ENCODE assay signal across 20 cellular contexts in the genomic region with DNA sequence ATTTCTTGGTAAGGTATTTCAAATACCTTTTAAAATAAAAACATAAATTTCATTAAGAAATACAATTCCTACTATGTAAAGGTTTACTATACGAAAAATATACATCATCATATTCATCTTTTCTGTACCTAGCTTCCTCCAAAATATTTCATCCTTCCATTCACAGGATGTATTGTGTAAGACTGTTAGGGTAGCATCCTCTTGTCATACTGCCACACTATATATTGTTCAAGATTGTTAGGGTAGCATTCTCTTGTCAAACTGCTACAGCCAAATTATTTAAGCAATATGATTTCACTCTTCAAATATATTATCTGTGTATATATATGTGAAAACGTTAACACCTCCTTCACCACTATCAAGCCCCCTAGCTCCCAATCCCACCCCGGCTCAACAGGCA. TPM values are rescaled to one million over a fixed set of nuclear protein-coding genes. Genes with fewer than 3 reads are reported as not detected.
A peak's percentile ranks its signal among the peaks of the same experiment; 100 is the strongest.
DNase-seq lines count a peak whose midpoint lies in the region; ATAC-seq and TF ChIP-seq lines count a peak whose summit lies in the region.
"Had no signal": no experiment of that assay in that cellular context is flagged by ENCODE, and none has a peak within 500 bp of the region (broad histone marks: within the 10 kb centered on the region; RNA-seq: fewer than 3 reads in every experiment).

No MANE protein-coding gene starts in this region.

- H3F3A ChIP-seq in smooth muscle cell (ENCODE audit: low read depth) = peaks cover 47% of the 10 kb centered on the region

- peaks cover 28% of the 10 kb centered on the region for H4K20me1 ChIP-seq in smooth muscle cell (ENCODE audit: low read depth)

- H3K4me2 ChIP-seq in smooth muscle cell = no peak overlapping the region

- no peaks in the 10 kb centered on the region for H3K27me3 Mint-ChIP-seq in activated naive CD4-positive, alpha-beta T cell treated with anti-CD3 and anti-CD28 coated beads, Interleukin-2, amount 50 U/mL, for 24 hours
- H3K27me3 Mint-ChIP-seq: central memory CD8-positive, alpha-beta T cell; stimulated activated naive CD8-positive, alpha-beta T cell treated with anti-CD3 and anti-CD28 coated beads, Interleukin-15, amount 100 ng/mL, for 72 hours; T-cell; type B pancreatic cell had no signal

- TF ChIP-seq CTCF in LNCaP clone FGC (IDR thresholded peaks at IDR 0.05; ENCODE audit: control insufficient read depth, extremely low read depth, insufficient read depth) (no peak), smooth muscle cell (IDR thresholded peaks at IDR 0.05; ENCODE audit: borderline replicate concordance, insufficient read depth, poor library complexity, severe bottlenecking) (no peak)

- peak overlapping the region; percentile 87 for H3K27ac Mint-ChIP-seq in activated naive CD4-positive, alpha-beta T cell treated with anti-CD3 and anti-CD28 coated beads, Interleukin-2, amount 50 U/mL, for 24 hours

- H3K27me3 ChIP-seq in adipocyte (replicated peaks; ENCODE audit: control insufficient read depth, insufficient read depth, low read length) (no peaks in the 10 kb centered on the region), smooth muscle cell (ENCODE audit: low read depth) (no peaks in the 10 kb centered on the region)
- H3K27me3 ChIP-seq: right atrium auricular region had no signal

- H3K27ac ChIP-seq in smooth muscle cell (ENCODE audit: low read depth) = peak overlapping the region; percentile 86
- H3K27ac ChIP-seq: right atrium auricular region had no signal

- H3K36me3 ChIP-seq in adipocyte (ENCODE audit: control insufficient read depth, insufficient read depth, low read length, severe bottlenecking) (peaks cover 36% of the 10 kb centered on the region), smooth muscle cell (ENCODE audit: low read depth) (peaks cover 15% of the 10 kb centered on the region)

- no peak overlapping the region for H2AFZ ChIP-seq in smooth muscle cell (ENCODE audit: low read depth)

- H3K4me3 ChIP-seq in LNCaP clone FGC (ENCODE audit: low read depth, low read length) (peak overlapping the region; percentile 46), adipocyte (ENCODE audit: low read length) (peak overlapping the region; percentile 91), smooth muscle cell (no peak overlapping the region)
- H3K4me3 ChIP-seq: right atrium auricular region had no signal

- H3K4me1 Mint-ChIP-seq in activated naive CD4-positive, alpha-beta T cell treated with anti-CD3 and anti-CD28 coated beads, Interleukin-2, amount 50 U/mL, for 24 hours = peaks cover 17% of the 10 kb centered on the region

- ATAC-seq in GM18519 (IDR thresholded peaks at IDR 0.05; ENCODE audit: low FRiP score, unreplicated experiment) = no peak
- ATAC-seq: left ventricle myocardium superior; stimulated activated naive CD8-positive, alpha-beta T cell treated with anti-CD3 and anti-CD28 coated beads, Interleukin-15, amount 100 ng/mL, for 72 hours; T-cell had no signal

- H3K79me2 ChIP-seq in smooth muscle cell (ENCODE audit: low read depth) = peaks cover 23% of the 10 kb centered on the region

- peaks cover 29% of the 10 kb centered on the region for H3K4me1 ChIP-seq in adipocyte (ENCODE audit: control insufficient read depth, insufficient read depth, low read length)
- peaks cover 26% of the 10 kb centered on the region for H3K4me1 ChIP-seq in smooth muscle cell (ENCODE audit: low read depth)

- peaks cover 33% of the 10 kb centered on the region for H3K36me3 Mint-ChIP-seq in activated naive CD4-positive, alpha-beta T cell treated with anti-CD3 and anti-CD28 coated beads, Interleukin-2, amount 50 U/mL, for 24 hours

- H3K9me3 ChIP-seq in adipocyte (ENCODE audit: control insufficient read depth, low read length) (no peaks in the 10 kb centered on the region), smooth muscle cell (replicated peaks; ENCODE audit: low read depth) (no peaks in the 10 kb centered on the region)
- H3K9me3 ChIP-seq: right atrium auricular region had no signal

- H3K9ac ChIP-seq in adipocyte (ENCODE audit: low read length) (no peak overlapping the region), smooth muscle cell (ENCODE audit: low read depth) (no peak overlapping the region)

- no peaks in the 10 kb centered on the region for H3K9me3 Mint-ChIP-seq in activated naive CD4-positive, alpha-beta T cell treated with anti-CD3 and anti-CD28 coated beads, Interleukin-2, amount 50 U/mL, for 24 hours
- H3K9me3 Mint-ChIP-seq: central memory CD8-positive, alpha-beta T cell; stimulated activated naive CD8-positive, alpha-beta T cell treated with anti-CD3 and anti-CD28 coated beads, Interleukin-15, amount 100 ng/mL, for 72 hours; T-cell had no signal

- peak overlapping the region; percentile 97 for H3K4me3 Mint-ChIP-seq in activated naive CD4-positive, alpha-beta T cell treated with anti-CD3 and anti-CD28 coated beads, Interleukin-2, amount 50 U/mL, for 24 hours
- H3K4me3 Mint-ChIP-seq: central memory CD8-positive, alpha-beta T cell had no signal

- 91% methylated on average over 3 of the region's 3 CpGs for WGBS in smooth muscle cell (ENCODE audit: low lambda C conversion rate)

- no peak for DNase-seq in activated naive CD4-positive, alpha-beta T cell (lab: John Stamatoyannopoulos, UW)
- DNase-seq in LNCaP clone FGC (ENCODE audit: low read depth) (no peak), adipocyte (ENCODE audit: low read depth) (no peak), smooth muscle cell (lab: John Stamatoyannopoulos, UW; ENCODE audit: unreplicated experiment) (no peak), NCI-H2107 treated with DMSO at 0.1 percent for 48 hours (lab: John Stamatoyannopoulos, UW; ENCODE audit: unreplicated experiment) (no peak), medulla oblongata (ENCODE audit: extremely low spot score) (no peak)
- DNase-seq: activated CD4-positive, alpha-beta T cell treated with anti-CD3 and anti-CD28 coated beads, Interleukin-2, amount 50 U/mL, for 4 hours; glutamatergic neuron; H7; left ventricle myocardium superior; NCI-H146; NCI-H345; NK-92 treated with Interleukin-12 subunit alpha and Interleukin-12 subunit beta, amount 100 ng/mL, for 24 hours; stimulated activated naive CD8-positive, alpha-beta T cell treated with anti-CD3 and anti-CD28 coated beads, Interleukin-15, amount 100 ng/mL, for 72 hours; T-cell had no signal

RNA-seq across cellular contexts. Expression of a gene that starts 3.5 kb away (rescaled TPM):
- 99.0 and 118 TPM in 2 replicates for total RNA-seq in smooth muscle cell
- 15.6 and 22.3 TPM in 2 replicates for polyA plus RNA-seq in smooth muscle cell

RNA-seq across cellular contexts. Expression of a gene that starts 41.9 kb away (rescaled TPM):
- total RNA-seq in smooth muscle cell = 5.8 and 11.3 TPM in 2 replicates
- polyA plus RNA-seq in smooth muscle cell = 6.8 and 10.3 TPM in 2 replicates
